Comparison of ENCODE assay signal across 12 cellular contexts in the genomic region with DNA sequence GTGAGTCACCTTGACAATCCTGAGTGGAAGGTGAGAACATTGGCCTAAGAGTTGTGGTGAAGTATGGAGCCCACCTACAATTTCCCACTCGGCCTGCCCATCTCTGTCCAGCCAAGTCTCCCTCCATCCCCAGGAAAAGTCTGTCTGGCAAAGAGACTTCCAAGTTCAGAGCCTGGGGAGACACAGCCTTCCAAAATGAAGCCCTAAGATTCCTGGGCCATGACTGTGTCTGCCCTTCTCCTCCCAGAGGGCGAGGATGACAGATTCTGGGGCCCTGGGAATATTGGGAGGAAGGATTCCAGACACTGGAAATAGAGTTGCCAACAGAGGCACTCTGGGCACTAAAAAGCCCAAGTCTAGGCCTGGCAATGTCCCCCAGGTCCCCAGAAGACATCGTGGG.
DNase-seq lines count a peak whose midpoint lies in the region; ATAC-seq and TF ChIP-seq lines count a peak whose summit lies in the region.
"Had no signal": no experiment of that assay in that cellular context is flagged by ENCODE, and none has a peak within 500 bp of the region (broad histone marks: within the 10 kb centered on the region; RNA-seq: fewer than 3 reads in every experiment).

No MANE protein-coding gene starts in this region.

- TF ChIP-seq POLR2A in breast epithelium (IDR thresholded peaks at IDR 0.05) = no peak
- no peak for TF ChIP-seq POLR2A in transverse colon (IDR thresholded peaks at IDR 0.05)

- peak overlapping the region; percentile 51 for H3K9ac ChIP-seq in HUES6 (ENCODE audit: low read length)

- H3K27me3 ChIP-seq in HUES6 (ENCODE audit: control insufficient read depth, insufficient read depth, low read length) (no peaks in the 10 kb centered on the region), breast epithelium (no peaks in the 10 kb centered on the region), transverse colon (no peaks in the 10 kb centered on the region)

- no peak for TF ChIP-seq EP300 in transverse colon (IDR thresholded peaks at IDR 0.05; ENCODE audit: low read depth)

- ATAC-seq in GM18511 (IDR thresholded peaks at IDR 0.05; ENCODE audit: unreplicated experiment) = no peak

- peak overlapping the region; percentile 51; the same call in 1 of the 2 replicates for H3K27ac ChIP-seq in HUES6 (ENCODE audit: low read depth, low read length)
- H3K27ac ChIP-seq in breast epithelium = peak overlapping the region; percentile 72 to 82
- peak overlapping the region; percentile 56 to 68 (median 64) for H3K27ac ChIP-seq in transverse colon

- H3K9me3 ChIP-seq in HUES6 (ENCODE audit: control insufficient read depth, insufficient read depth, low read depth, low read length) = peaks cover 9% of the 10 kb centered on the region; the same call in 1 of the 2 replicates
- peaks cover 0 to 13% of the 10 kb centered on the region in 2 donors for H3K9me3 ChIP-seq in breast epithelium
- H3K9me3 ChIP-seq in transverse colon = no peaks in the 10 kb centered on the region

- no peak overlapping the region for H3K27ac Mint-ChIP-seq in immature natural killer cell
- H3K27ac Mint-ChIP-seq: activated T-cell treated with anti-CD3 and anti-CD28 coated beads, Interleukin-2, amount 50 U/mL, for 24 hours had no signal

- H3K4me3 ChIP-seq in HUES6 (ENCODE audit: low read depth, low read length) (no peak overlapping the region), breast epithelium (no peak overlapping the region), transverse colon (no peak overlapping the region)
- H3K4me3 ChIP-seq: lung had no signal

- intact Hi-C loops in breast epithelium (cut with DNase I; ENCODE audit: low total_unique reads) = no loop called here
- intact Hi-C loops in transverse colon (cut with DNase I; ENCODE audit: low total_unique reads) = no loop called here

- DNase-seq in breast epithelium (ENCODE audit: low spot score in 2 of 2) (no peak), islet precursor cell (peak; percentile 90), transverse colon (no peak), immature natural killer cell (no peak), SIG-M5 (lab: John Stamatoyannopoulos, UW) (no peak)
- DNase-seq in activated CD4-positive, alpha-beta T cell treated with anti-CD3 and anti-CD28 coated beads, Interleukin-2, amount 50 U/mL, for 1 hour = no peak
- DNase-seq: activated T-cell treated with anti-CD3 and anti-CD28 coated beads, Interleukin-2, amount 50 U/mL, for 24 hours; NCI-H526; T-helper 9 cell had no signal

- H3K4me1 ChIP-seq in HUES6 (ENCODE audit: control insufficient read depth, insufficient read depth, low read length) (peaks cover 18% of the 10 kb centered on the region; the same call in 1 of the 2 replicates), breast epithelium (no peaks in the 10 kb centered on the region), transverse colon (no peaks in the 10 kb centered on the region)

- peaks cover 8 to 24% (median 14%) of the 10 kb centered on the region in 3 donors for H3K36me3 Mint-ChIP-seq in immature natural killer cell

- H3K4me3 Mint-ChIP-seq in immature natural killer cell = no peak overlapping the region
- H3K4me3 Mint-ChIP-seq: activated T-cell treated with anti-CD3 and anti-CD28 coated beads, Interleukin-2, amount 50 U/mL, for 24 hours had no signal

- in situ Hi-C loops in transverse colon (cut with MboI; ENCODE audit: low pct_ligation_motif_present in 1 of 4, low pct_unique_long_range_greater_than_20kb in 1 of 4, low sequenced_read_pairs in 3 of 4) = no loop called here

- TF ChIP-seq CTCF in breast epithelium (IDR thresholded peaks at IDR 0.05) (no peak), transverse colon (IDR thresholded peaks at IDR 0.05) (no peak)

- H3K4me1 Mint-ChIP-seq in immature natural killer cell = peaks cover 6 to 17% of the 10 kb centered on the region in 2 donors

- H3K9me3 Mint-ChIP-seq in immature natural killer cell = peaks cover 0 to 8% (median 2%) of the 10 kb centered on the region in 6 donors

- H3K36me3 ChIP-seq in HUES6 (ENCODE audit: control insufficient read depth, insufficient read depth, low read length) (no peaks in the 10 kb centered on the region), breast epithelium (no peaks in the 10 kb centered on the region), transverse colon (no peaks in the 10 kb centered on the region)

- 75 to 90% methylated on average over 2 to 3 of the region's 3 CpGs for WGBS in transverse colon (ENCODE audit: low coverage in 1 of 2), 2 donors

- H3K27me3 Mint-ChIP-seq in immature natural killer cell (ENCODE audit: low read depth in 3 of 3) = peaks cover 0 to 3% (median 2%) of the 10 kb centered on the region in 3 donors
- H3K27me3 Mint-ChIP-seq: activated T-cell treated with anti-CD3 and anti-CD28 coated beads, Interleukin-2, amount 50 U/mL, for 24 hours had no signal
